In the genomic region with DNA sequence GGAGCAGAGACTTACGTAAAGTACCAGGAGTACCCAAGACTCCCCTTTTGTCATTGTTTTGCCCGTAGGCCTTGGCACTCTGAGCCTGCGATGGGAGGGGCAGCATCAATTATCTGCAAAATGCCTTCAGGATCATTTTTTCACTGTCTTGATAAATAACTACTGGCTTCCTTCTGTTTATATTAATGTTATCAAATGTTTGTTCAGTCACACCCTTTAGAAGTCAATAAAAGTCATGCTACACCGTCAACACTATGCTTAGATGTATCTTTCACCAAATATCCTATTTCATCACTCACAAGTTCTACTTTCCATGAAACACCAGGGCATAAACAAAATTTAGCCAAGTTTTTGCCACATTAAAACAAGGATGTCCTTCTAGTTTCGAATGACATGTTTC, we compare ENCODE assay signal across 7 cellular contexts.
"Had no signal": no experiment of that assay in that cellular context is flagged by ENCODE, and none has a peak within 500 bp of the region (broad histone marks: within the 10 kb centered on the region; RNA-seq: fewer than 3 reads in every experiment).

No MANE protein-coding gene starts in this region.

- ATAC-seq: K562 had no signal

- H3K9ac ChIP-seq: GM23248 had no signal

- H2AFZ ChIP-seq: GM23248 had no signal

- DNase-seq: GM23248, GOT3, H7, HCEC 1CT, IMR-90, KG1 had no signal

- H3K4me3 ChIP-seq: GM23248, K562 had no signal

- H3K27ac ChIP-seq: GM23248 had no signal
